1 cellular context compared by ENCODE assay signal in the genomic region with DNA sequence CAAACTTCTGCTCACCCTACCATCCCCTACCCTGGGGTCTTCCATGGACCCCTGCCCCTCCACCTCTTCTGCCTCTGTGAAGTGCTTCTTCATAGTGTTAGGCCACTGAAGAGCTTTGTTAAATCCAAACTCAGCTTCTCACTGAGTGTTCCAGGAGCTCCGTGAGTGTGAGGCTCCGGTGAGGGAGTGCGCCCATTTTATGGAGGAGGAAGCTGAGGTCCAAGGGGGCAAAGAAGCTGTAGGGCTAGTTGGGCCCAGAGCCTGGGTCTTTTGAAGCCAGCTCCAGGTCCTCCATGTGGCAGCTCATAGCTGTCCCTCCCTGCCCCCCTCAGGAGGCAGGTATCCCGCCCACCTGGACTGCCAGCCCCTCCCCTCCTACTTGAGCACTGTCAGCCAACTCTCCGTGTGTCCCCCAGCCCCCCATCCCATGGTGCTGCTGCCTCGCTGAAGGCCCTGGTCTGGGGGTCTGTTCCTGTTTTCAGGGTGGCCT.
A peak's percentile ranks its signal among the peaks of the same experiment; 100 is the strongest.
TF ChIP-seq lines count a peak whose summit lies in the region.

No MANE protein-coding gene starts in this region.

TF ChIP-seq in HepG2, 621 proteins besides CTCF, POLR2A, EP300 and RAD21:
- TF ChIP-seq PHF8 (CRISPR knock-in tag; IDR thresholded peaks at IDR 0.05) (0 out of 2 replicates have a peak, but pooled peaks have one; percentile 11), RCOR2 (CRISPR knock-in tag; IDR thresholded peaks at IDR 0.05) (peak; percentile 59; the same call in 1 of the 2 replicates), ZMYM3 (CRISPR knock-in tag; IDR thresholded peaks at IDR 0.05) (peak; percentile 95), HNF4G (IDR thresholded peaks at IDR 0.05; ENCODE audit: borderline replicate concordance, low read depth, low read length) (no peak), HNF4G (CRISPR knock-in tag; IDR thresholded peaks at IDR 0.05; ENCODE audit: borderline replicate concordance, low read depth) (no peak), KDM1A (CRISPR knock-in tag; IDR thresholded peaks at IDR 0.05) (peak; percentile 87), TAF1 (CRISPR knock-in tag; IDR thresholded peaks at IDR 0.05) (0 out of 2 replicates have a peak, but pooled peaks have one; percentile 14), ADNP (CRISPR knock-in tag; IDR thresholded peaks at IDR 0.05) (peak; percentile 72; the same call in 1 of the 2 replicates), ZNF724P (CRISPR knock-in tag; IDR thresholded peaks at IDR 0.05; ENCODE audit: borderline replicate concordance) (0 out of 2 replicates have a peak, but pooled peaks have one; percentile 26), CHD4 (IDR thresholded peaks at IDR 0.05; ENCODE audit: borderline replicate concordance, low read length) (peak; percentile 53; the same call in 1 of the 2 replicates), KLF12 (CRISPR knock-in tag; IDR thresholded peaks at IDR 0.05; ENCODE audit: borderline replicate concordance) (no peak), ZNF44 (CRISPR knock-in tag; IDR thresholded peaks at IDR 0.05) (no peak), ZNF629 (CRISPR knock-in tag; conservative IDR thresholded peaks at IDR 0.05) (peak; percentile 97)
- TF ChIP-seq, protein P1, sequence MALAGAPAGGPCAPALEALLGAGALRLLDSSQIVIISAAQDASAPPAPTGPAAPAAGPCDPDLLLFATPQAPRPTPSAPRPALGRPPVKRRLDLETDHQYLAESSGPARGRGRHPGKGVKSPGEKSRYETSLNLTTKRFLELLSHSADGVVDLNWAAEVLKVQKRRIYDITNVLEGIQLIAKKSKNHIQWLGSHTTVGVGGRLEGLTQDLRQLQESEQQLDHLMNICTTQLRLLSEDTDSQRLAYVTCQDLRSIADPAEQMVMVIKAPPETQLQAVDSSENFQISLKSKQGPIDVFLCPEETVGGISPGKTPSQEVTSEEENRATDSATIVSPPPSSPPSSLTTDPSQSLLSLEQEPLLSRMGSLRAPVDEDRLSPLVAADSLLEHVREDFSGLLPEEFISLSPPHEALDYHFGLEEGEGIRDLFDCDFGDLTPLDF (CRISPR knock-in tag; IDR thresholded peaks at IDR 0.05), result no peak
- TF ChIP-seq, protein P2, sequence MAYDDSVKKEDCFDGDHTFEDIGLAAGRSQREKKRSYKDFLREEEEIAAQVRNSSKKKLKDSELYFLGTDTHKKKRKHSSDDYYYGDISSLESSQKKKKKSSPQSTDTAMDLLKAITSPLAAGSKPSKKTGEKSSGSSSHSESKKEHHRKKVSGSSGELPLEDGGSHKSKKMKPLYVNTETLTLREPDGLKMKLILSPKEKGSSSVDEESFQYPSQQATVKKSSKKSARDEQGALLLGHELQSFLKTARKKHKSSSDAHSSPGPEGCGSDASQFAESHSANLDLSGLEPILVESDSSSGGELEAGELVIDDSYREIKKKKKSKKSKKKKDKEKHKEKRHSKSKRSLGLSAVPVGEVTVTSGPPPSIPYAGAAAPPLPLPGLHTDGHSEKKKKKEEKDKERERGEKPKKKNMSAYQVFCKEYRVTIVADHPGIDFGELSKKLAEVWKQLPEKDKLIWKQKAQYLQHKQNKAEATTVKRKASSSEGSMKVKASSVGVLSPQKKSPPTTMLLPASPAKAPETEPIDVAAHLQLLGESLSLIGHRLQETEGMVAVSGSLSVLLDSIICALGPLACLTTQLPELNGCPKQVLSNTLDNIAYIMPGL (CRISPR knock-in tag; IDR thresholded peaks at IDR 0.05; ENCODE audit: borderline replicate concordance in 1 of 2, low read depth in 1 of 2), result 0 out of 4 replicates have a peak, but pooled peaks of 1 of the 2 experiments have one; percentile 12
- TF ChIP-seq, protein P3, sequence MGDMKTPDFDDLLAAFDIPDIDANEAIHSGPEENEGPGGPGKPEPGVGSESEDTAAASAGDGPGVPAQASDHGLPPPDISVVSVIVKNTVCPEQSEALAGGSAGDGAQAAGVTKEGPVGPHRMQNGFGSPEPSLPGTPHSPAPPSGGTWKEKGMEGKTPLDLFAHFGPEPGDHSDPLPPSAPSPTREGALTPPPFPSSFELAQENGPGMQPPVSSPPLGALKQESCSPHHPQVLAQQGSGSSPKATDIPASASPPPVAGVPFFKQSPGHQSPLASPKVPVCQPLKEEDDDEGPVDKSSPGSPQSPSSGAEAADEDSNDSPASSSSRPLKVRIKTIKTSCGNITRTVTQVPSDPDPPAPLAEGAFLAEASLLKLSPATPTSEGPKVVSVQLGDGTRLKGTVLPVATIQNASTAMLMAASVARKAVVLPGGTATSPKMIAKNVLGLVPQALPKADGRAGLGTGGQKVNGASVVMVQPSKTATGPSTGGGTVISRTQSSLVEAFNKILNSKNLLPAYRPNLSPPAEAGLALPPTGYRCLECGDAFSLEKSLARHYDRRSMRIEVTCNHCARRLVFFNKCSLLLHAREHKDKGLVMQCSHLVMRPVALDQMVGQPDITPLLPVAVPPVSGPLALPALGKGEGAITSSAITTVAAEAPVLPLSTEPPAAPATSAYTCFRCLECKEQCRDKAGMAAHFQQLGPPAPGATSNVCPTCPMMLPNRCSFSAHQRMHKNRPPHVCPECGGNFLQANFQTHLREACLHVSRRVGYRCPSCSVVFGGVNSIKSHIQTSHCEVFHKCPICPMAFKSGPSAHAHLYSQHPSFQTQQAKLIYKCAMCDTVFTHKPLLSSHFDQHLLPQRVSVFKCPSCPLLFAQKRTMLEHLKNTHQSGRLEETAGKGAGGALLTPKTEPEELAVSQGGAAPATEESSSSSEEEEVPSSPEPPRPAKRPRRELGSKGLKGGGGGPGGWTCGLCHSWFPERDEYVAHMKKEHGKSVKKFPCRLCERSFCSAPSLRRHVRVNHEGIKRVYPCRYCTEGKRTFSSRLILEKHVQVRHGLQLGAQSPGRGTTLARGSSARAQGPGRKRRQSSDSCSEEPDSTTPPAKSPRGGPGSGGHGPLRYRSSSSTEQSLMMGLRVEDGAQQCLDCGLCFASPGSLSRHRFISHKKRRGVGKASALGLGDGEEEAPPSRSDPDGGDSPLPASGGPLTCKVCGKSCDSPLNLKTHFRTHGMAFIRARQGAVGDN (CRISPR knock-in tag; IDR thresholded peaks at IDR 0.05), result no peak
